Comparison of ENCODE assay signal across 1 cellular context in genomic region chr12:71938728-71939385, GRCh38.
A peak's percentile ranks its signal among the peaks of the same experiment; 100 is the strongest.
TF ChIP-seq lines count a peak whose summit lies in the region.

Gene TPH2 (plus strand): TSS chr12:71938845. CDS start chr12:71938987, 142 bp downstream.

TF ChIP-seq in HepG2, 621 proteins besides CTCF, POLR2A, EP300 and RAD21 (continued from another document and continues in another):
- TF ChIP-seq, protein P1, sequence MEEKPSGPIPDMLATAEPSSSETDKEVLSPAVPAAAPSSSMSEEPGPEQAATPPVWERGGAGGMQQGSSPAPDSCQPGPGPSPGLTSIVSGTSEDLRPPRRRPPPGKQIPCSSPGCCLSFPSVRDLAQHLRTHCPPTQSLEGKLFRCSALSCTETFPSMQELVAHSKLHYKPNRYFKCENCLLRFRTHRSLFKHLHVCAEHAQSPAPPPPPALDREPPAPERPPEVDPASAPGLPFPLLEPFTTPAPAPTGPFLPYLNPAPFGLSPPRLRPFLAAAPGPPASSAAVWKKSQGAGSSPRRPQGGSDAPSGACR (CRISPR knock-in tag; IDR thresholded peaks at IDR 0.05) = no peak
- TF ChIP-seq FOXO4 (CRISPR knock-in tag; conservative IDR thresholded peaks at IDR 0.05) (no peak), SNAI1 (CRISPR knock-in tag; IDR thresholded peaks at IDR 0.05; ENCODE audit: borderline replicate concordance) (peak; percentile 64; the same call in 1 of the 2 replicates), POLR2G (IDR thresholded peaks at IDR 0.05; ENCODE audit: low read depth, low read length) (no peak), ZNF430 (CRISPR knock-in tag; IDR thresholded peaks at IDR 0.05) (peak; percentile 73; the same call in 1 of the 2 replicates), RNF219 (CRISPR knock-in tag; IDR thresholded peaks at IDR 0.05) (no peak), TEAD2 (CRISPR knock-in tag; IDR thresholded peaks at IDR 0.05) (no peak), PRDM10 (CRISPR knock-in tag; IDR thresholded peaks at IDR 0.05; ENCODE audit: low read depth) (0 out of 2 replicates have a peak, but pooled peaks have one; percentile 56), ZNF710 (CRISPR knock-in tag; IDR thresholded peaks at IDR 0.05; ENCODE audit: borderline replicate concordance) (no peak), ZNF451 (CRISPR knock-in tag; IDR thresholded peaks at IDR 0.05) (no peak), SP1 (IDR thresholded peaks at IDR 0.05) (no peak), SP1 (CRISPR knock-in tag; IDR thresholded peaks at IDR 0.05) (peak; percentile 52; the same call in 1 of the 2 replicates), PTBP1 (IDR thresholded peaks at IDR 0.05; ENCODE audit: low read depth, low read length, poor library complexity, severe bottlenecking) (no peak), ZNF263 (CRISPR knock-in tag; IDR thresholded peaks at IDR 0.05) (peak; percentile 52; the same call in 1 of the 2 replicates), ZNF30 (CRISPR knock-in tag; IDR thresholded peaks at IDR 0.05) (no peak), GABPA (IDR thresholded peaks at IDR 0.05; ENCODE audit: low read depth, low read length) (no peak), GABPA (CRISPR knock-in tag; IDR thresholded peaks at IDR 0.05; ENCODE audit: low read depth) (0 out of 2 replicates have a peak, but pooled peaks have one; percentile 22), NR0B2 (CRISPR knock-in tag; IDR thresholded peaks at IDR 0.05) (no peak), ZNF367 (CRISPR knock-in tag; IDR thresholded peaks at IDR 0.05; ENCODE audit: borderline replicate concordance) (peak; percentile 81; the same call in 1 of the 2 replicates), ZNF83 (CRISPR knock-in tag; IDR thresholded peaks at IDR 0.05; ENCODE audit: borderline replicate concordance) (no peak)
- TF ChIP-seq, protein P2, sequence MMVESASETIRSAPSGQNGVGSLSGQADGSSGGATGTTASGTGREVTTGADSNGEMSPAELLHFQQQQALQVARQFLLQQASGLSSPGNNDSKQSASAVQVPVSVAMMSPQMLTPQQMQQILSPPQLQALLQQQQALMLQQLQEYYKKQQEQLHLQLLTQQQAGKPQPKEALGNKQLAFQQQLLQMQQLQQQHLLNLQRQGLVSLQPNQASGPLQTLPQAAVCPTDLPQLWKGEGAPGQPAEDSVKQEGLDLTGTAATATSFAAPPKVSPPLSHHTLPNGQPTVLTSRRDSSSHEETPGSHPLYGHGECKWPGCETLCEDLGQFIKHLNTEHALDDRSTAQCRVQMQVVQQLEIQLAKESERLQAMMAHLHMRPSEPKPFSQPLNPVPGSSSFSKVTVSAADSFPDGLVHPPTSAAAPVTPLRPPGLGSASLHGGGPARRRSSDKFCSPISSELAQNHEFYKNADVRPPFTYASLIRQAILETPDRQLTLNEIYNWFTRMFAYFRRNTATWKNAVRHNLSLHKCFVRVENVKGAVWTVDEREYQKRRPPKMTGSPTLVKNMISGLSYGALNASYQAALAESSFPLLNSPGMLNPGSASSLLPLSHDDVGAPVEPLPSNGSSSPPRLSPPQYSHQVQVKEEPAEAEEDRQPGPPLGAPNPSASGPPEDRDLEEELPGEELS (CRISPR knock-in tag; IDR thresholded peaks at IDR 0.05) = 0 out of 2 replicates have a peak, but pooled peaks have one; percentile 14
- TF ChIP-seq, protein P3, sequence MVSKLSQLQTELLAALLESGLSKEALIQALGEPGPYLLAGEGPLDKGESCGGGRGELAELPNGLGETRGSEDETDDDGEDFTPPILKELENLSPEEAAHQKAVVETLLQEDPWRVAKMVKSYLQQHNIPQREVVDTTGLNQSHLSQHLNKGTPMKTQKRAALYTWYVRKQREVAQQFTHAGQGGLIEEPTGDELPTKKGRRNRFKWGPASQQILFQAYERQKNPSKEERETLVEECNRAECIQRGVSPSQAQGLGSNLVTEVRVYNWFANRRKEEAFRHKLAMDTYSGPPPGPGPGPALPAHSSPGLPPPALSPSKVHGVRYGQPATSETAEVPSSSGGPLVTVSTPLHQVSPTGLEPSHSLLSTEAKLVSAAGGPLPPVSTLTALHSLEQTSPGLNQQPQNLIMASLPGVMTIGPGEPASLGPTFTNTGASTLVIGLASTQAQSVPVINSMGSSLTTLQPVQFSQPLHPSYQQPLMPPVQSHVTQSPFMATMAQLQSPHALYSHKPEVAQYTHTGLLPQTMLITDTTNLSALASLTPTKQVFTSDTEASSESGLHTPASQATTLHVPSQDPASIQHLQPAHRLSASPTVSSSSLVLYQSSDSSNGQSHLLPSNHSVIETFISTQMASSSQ (IDR thresholded peaks at IDR 0.05; ENCODE audit: low read depth) = no peak
- TF ChIP-seq, protein P3 (CRISPR knock-in tag; IDR thresholded peaks at IDR 0.05; ENCODE audit: borderline replicate concordance) = no peak
- TF ChIP-seq, protein P4, sequence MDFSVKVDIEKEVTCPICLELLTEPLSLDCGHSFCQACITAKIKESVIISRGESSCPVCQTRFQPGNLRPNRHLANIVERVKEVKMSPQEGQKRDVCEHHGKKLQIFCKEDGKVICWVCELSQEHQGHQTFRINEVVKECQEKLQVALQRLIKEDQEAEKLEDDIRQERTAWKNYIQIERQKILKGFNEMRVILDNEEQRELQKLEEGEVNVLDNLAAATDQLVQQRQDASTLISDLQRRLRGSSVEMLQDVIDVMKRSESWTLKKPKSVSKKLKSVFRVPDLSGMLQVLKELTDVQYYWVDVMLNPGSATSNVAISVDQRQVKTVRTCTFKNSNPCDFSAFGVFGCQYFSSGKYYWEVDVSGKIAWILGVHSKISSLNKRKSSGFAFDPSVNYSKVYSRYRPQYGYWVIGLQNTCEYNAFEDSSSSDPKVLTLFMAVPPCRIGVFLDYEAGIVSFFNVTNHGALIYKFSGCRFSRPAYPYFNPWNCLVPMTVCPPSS (IDR thresholded peaks at IDR 0.05) = no peak
- TF ChIP-seq, protein P5, sequence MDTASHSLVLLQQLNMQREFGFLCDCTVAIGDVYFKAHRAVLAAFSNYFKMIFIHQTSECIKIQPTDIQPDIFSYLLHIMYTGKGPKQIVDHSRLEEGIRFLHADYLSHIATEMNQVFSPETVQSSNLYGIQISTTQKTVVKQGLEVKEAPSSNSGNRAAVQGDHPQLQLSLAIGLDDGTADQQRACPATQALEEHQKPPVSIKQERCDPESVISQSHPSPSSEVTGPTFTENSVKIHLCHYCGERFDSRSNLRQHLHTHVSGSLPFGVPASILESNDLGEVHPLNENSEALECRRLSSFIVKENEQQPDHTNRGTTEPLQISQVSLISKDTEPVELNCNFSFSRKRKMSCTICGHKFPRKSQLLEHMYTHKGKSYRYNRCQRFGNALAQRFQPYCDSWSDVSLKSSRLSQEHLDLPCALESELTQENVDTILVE (CRISPR knock-in tag; IDR thresholded peaks at IDR 0.05) = peak; percentile 85
